In the genomic region with DNA sequence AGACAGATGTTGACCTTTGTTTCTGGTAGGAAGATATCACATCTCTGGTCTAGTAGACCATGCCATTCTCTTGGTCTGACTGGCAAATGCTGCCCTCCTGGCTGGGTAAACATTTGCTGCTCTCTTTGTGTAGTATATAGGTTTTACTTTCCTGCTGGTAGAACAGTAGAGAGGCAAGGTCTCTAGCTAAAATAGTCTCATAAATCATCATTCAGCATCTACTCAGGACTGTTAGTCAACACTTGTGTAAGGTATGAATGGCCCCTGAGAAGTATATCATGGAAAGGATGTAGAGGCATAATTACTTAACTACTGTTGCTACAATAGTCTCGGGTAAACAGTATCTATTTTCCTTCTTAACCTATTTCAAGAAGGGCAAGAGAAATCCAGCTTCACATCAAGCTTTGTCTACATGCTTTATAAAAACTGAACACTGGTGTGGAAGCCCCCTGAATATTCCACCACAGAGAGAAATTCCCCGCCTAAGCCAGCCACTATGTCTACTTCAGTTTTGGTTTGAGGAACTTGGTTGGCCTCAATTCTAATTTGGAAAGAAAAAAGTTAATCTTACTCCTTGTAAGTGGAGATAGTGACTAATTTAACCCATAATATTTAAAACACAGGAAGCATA, we compare ENCODE assay signal across 8 cellular contexts. TPM values are rescaled to one million over a fixed set of nuclear protein-coding genes. Genes with fewer than 3 reads are reported as not detected.
DNase-seq lines count a peak whose midpoint lies in the region; ATAC-seq and TF ChIP-seq lines count a peak whose summit lies in the region.

No MANE protein-coding gene starts in this region.

- peak; percentile 54 for ATAC-seq in HG03064 (IDR thresholded peaks at IDR 0.05; ENCODE audit: low read depth, unreplicated experiment)

- no peak for TF ChIP-seq CTCF in Calu3 (IDR thresholded peaks at IDR 0.05; ENCODE audit: unreplicated experiment)

- peaks cover 8% of the 10 kb centered on the region for H3K4me1 Mint-ChIP-seq in activated CD4-positive, alpha-beta T cell treated with anti-CD3 and anti-CD28 coated beads, Interleukin-2, amount 10 ng/mL, durations not matched to agents 24 days and 14 days
- H3K4me1 Mint-ChIP-seq in activated CD4-positive, alpha-beta T cell treated with anti-CD3 and anti-CD28 coated beads, Interleukin-2, amount 10 ng/mL, durations not matched to agents 7 days and 5 days, result no peaks in the 10 kb centered on the region
- H3K4me1 Mint-ChIP-seq in immature natural killer cell (no peaks in the 10 kb centered on the region), Calu3 (ENCODE audit: low read depth, unreplicated experiment) (no peaks in the 10 kb centered on the region)

- no peaks in the 10 kb centered on the region for H3K27me3 Mint-ChIP-seq in activated CD4-positive, alpha-beta T cell treated with anti-CD3 and anti-CD28 coated beads, Interleukin-2, amount 10 ng/mL, durations not matched to agents 24 days and 14 days
- no peaks in the 10 kb centered on the region for H3K27me3 Mint-ChIP-seq in activated CD4-positive, alpha-beta T cell treated with anti-CD3 and anti-CD28 coated beads, Interleukin-2, amount 10 ng/mL, durations not matched to agents 7 days and 5 days
- peaks cover 0 to 2% (median 1%) of the 10 kb centered on the region in 3 donors for H3K27me3 Mint-ChIP-seq in immature natural killer cell (ENCODE audit: low read depth in 3 of 3)
- no peaks in the 10 kb centered on the region for H3K27me3 Mint-ChIP-seq in Calu3 (ENCODE audit: unreplicated experiment)

- CTCF ChIA-PET in activated CD4-positive, alpha-beta T cell treated with anti-CD3 and anti-CD28 coated beads, Interleukin-2, amount 10 ng/mL, durations not matched to agents 7 days and 5 days (lab: Charles Lee), result interaction anchor here (0.6 kb wide), 1 partner anchor 376 kb away, joined by 3 read pairs; no protein-coding TSS in a partner anchor
- CTCF ChIA-PET in Calu3 (lab: Charles Lee), result no interaction called here

- peak; percentile 57 for DNase-seq in activated CD4-positive, alpha-beta T cell treated with anti-CD3 and anti-CD28 coated beads, Interleukin-2, amount 10 ng/mL, durations not matched to agents 24 days and 14 days
- DNase-seq in activated CD4-positive, alpha-beta T cell treated with anti-CD3 and anti-CD28 coated beads, Interleukin-2, amount 10 ng/mL, durations not matched to agents 7 days and 5 days, result no peak
- DNase-seq in NCI-H510A treated with DMSO at 0.1 percent for 48 hours (lab: John Stamatoyannopoulos, UW) (peak; percentile 82), renal cortical epithelial cell (ENCODE audit: low read depth) (peak; percentile 33), immature natural killer cell (no peak), NCI-H446 (lab: John Stamatoyannopoulos, UW) (no peak), Calu3 (no peak)

- no TSS peak for BruUV-seq in Calu3 (replicated peaks; lab: Mats Ljungman, UMichigan)

- H3K9me3 Mint-ChIP-seq in activated CD4-positive, alpha-beta T cell treated with anti-CD3 and anti-CD28 coated beads, Interleukin-2, amount 10 ng/mL, durations not matched to agents 24 days and 14 days, result peaks cover 4% of the 10 kb centered on the region
- no peaks in the 10 kb centered on the region for H3K9me3 Mint-ChIP-seq in activated CD4-positive, alpha-beta T cell treated with anti-CD3 and anti-CD28 coated beads, Interleukin-2, amount 10 ng/mL, durations not matched to agents 7 days and 5 days
- no peaks in the 10 kb centered on the region for H3K9me3 Mint-ChIP-seq in immature natural killer cell
- H3K9me3 Mint-ChIP-seq in Calu3 (ENCODE audit: low read depth, unreplicated experiment), result no peaks in the 10 kb centered on the region

- H3K4me3 Mint-ChIP-seq in activated CD4-positive, alpha-beta T cell treated with anti-CD3 and anti-CD28 coated beads, Interleukin-2, amount 10 ng/mL, durations not matched to agents 24 days and 14 days, result peak overlapping the region; percentile 36
- no peak overlapping the region for H3K4me3 Mint-ChIP-seq in activated CD4-positive, alpha-beta T cell treated with anti-CD3 and anti-CD28 coated beads, Interleukin-2, amount 10 ng/mL, durations not matched to agents 7 days and 5 days
- H3K4me3 Mint-ChIP-seq in immature natural killer cell (peak overlapping the region in 1 of 5 donors; percentile 53), Calu3 (ENCODE audit: low read depth, unreplicated experiment) (no peak overlapping the region)

- H3K27ac Mint-ChIP-seq in activated CD4-positive, alpha-beta T cell treated with anti-CD3 and anti-CD28 coated beads, Interleukin-2, amount 10 ng/mL, durations not matched to agents 24 days and 14 days, result peak overlapping the region; percentile 89
- no peak overlapping the region for H3K27ac Mint-ChIP-seq in activated CD4-positive, alpha-beta T cell treated with anti-CD3 and anti-CD28 coated beads, Interleukin-2, amount 10 ng/mL, durations not matched to agents 7 days and 5 days
- H3K27ac Mint-ChIP-seq in immature natural killer cell, result peak overlapping the region in 1 of 6 donors; percentile 26
- no peak overlapping the region for H3K27ac Mint-ChIP-seq in Calu3 (ENCODE audit: unreplicated experiment)

- no peaks in the 10 kb centered on the region for H3K36me3 Mint-ChIP-seq in activated CD4-positive, alpha-beta T cell treated with anti-CD3 and anti-CD28 coated beads, Interleukin-2, amount 10 ng/mL, durations not matched to agents 24 days and 14 days (ENCODE audit: low read depth)
- no peaks in the 10 kb centered on the region for H3K36me3 Mint-ChIP-seq in activated CD4-positive, alpha-beta T cell treated with anti-CD3 and anti-CD28 coated beads, Interleukin-2, amount 10 ng/mL, durations not matched to agents 7 days and 5 days (ENCODE audit: low read depth)
- H3K36me3 Mint-ChIP-seq in immature natural killer cell, result no peaks in the 10 kb centered on the region
- H3K36me3 Mint-ChIP-seq in Calu3 (ENCODE audit: insufficient read depth, unreplicated experiment), result no peaks in the 10 kb centered on the region

- intact Hi-C loops in activated CD4-positive, alpha-beta T cell treated with anti-CD3 and anti-CD28 coated beads, Interleukin-2, amount 10 ng/mL, durations not matched to agents 24 days and 14 days (cut with micrococcal nuclease), result loop anchor here (1.0 to 5.0 kb wide), 4 partner anchors 15 to 133 kb away; no protein-coding TSS in a partner anchor
- intact Hi-C loops in Calu3 (cut with micrococcal nuclease; ENCODE audit: unreplicated experiment), result no loop called here

- POLR2A ChIA-PET in activated CD4-positive, alpha-beta T cell treated with anti-CD3 and anti-CD28 coated beads, Interleukin-2, amount 10 ng/mL, durations not matched to agents 7 days and 5 days (lab: Charles Lee), result no interaction called here

RNA-seq across cellular contexts. Expression of a gene that starts 18.4 kb away (rescaled TPM):
- 94.6 and 119 TPM in 2 replicates for total RNA-seq in activated CD4-positive, alpha-beta T cell treated with anti-CD3 and anti-CD28 coated beads, Interleukin-2, amount 10 ng/mL, durations not matched to agents 24 days and 14 days
- 100 to 1,000 TPM; 118 to 129 TPM for total RNA-seq in activated CD4-positive, alpha-beta T cell treated with anti-CD3 and anti-CD28 coated beads, Interleukin-2, amount 10 ng/mL, durations not matched to agents 7 days and 5 days
- total RNA-seq in renal cortical epithelial cell (35.4 and 86.5 TPM in 2 replicates), Calu3 (2022) (22.0 and 22.6 TPM in 2 replicates)
- polyA plus RNA-seq in immature natural killer cell, result 10 to 100 TPM in 2 of 3 donors, 1 to 10 TPM in 1; 7.6 to 44.0 (median 18.6) TPM

Comparison
In these comparisons a context has a peak if more than half of its experiments do, and no peak if none do; other contexts are left out.
1. DNase-seq: peak in activated CD4-positive, alpha-beta T cell treated with anti-CD3 and anti-CD28 coated beads, Interleukin-2, amount 10 ng/mL, durations not matched to agents 24 days and 14 days (single experiment), NCI-H510A treated with DMSO at 0.1 percent for 48 hours (single experiment) and renal cortical epithelial cell (single experiment); none in activated CD4-positive, alpha-beta T cell treated with anti-CD3 and anti-CD28 coated beads, Interleukin-2, amount 10 ng/mL, durations not matched to agents 7 days and 5 days (single experiment), immature natural killer cell (0 of 3), NCI-H446 (0 of 2) and Calu3 (single experiment).